28 cellular contexts compared by ENCODE assay signal in the genomic region with DNA sequence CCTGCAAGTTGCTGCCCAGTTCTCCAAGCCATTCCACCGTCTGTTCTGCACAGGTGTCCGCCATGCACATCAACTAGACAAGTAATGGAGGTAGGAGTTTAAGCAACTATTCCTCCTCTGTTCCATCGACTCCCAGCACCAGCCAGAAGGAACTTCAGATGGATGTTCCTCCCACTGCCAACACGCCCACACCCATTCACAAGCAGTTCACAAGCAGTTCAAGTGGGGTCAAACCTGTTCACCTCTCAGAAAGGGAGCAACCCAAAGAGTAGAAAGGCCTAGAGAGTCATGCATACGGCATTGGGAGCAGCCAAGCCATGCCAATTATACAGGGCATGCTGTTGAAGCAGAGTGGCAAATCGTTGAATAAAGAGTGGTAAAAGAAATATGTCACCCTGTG. TPM values are rescaled to one million over a fixed set of nuclear protein-coding genes. Genes with fewer than 3 reads are reported as not detected.
"Had no signal": no experiment of that assay in that cellular context is flagged by ENCODE, and none has a peak within 500 bp of the region (broad histone marks: within the 10 kb centered on the region; RNA-seq: fewer than 3 reads in every experiment).

No MANE protein-coding gene starts in this region.

- H3K9me3 ChIP-seq: MG63, SJSA1, SK-N-SH had no signal

- H3K4me1 ChIP-seq: SJSA1 had no signal

- DNase-seq: MG63, NCI-H1048, NCI-H1092 treated with DMSO at 0.1 percent for 48 hours, NCI-H1417, NCI-H1436, NCI-H187, NCI-H1930, NCI-H2081 treated with DMSO at 0.1 percent for 48 hours, NCI-H2107, NCI-H2171, NCI-H510A, NCI-H524, NCI-H526, NCI-H69, NCI-H774, PC-9, SHP77, SIG-M5, SW 1271, T-helper 1 cell had no signal

- H3K36me3 ChIP-seq: MG63, SJSA1 had no signal

- FAIRE-seq: RCC 7860 had no signal

- H3K4me3 ChIP-seq: MG63, PC-9, SJSA1 had no signal

- H3K27ac ChIP-seq: PC-9, RWPE1, SJSA1 had no signal

- H3K4me2 ChIP-seq: SK-N-SH had no signal

- H3K9ac ChIP-seq: SK-N-SH had no signal

RNA-seq across cellular contexts. Expression of gene TDRD5, which starts 4.3 kb away (rescaled TPM):
- total RNA-seq: M059J, OCI-LY7, PC-9, Right ventricle myocardium inferior, RPMI7951, SJSA1 had no signal

RNA-seq across cellular contexts. Expression of gene NPHS2, which starts 11.6 kb away (rescaled TPM):
- total RNA-seq: M059J, OCI-LY7, PC-9, Right ventricle myocardium inferior, RPMI7951, SJSA1 had no signal
